In the genomic region with DNA sequence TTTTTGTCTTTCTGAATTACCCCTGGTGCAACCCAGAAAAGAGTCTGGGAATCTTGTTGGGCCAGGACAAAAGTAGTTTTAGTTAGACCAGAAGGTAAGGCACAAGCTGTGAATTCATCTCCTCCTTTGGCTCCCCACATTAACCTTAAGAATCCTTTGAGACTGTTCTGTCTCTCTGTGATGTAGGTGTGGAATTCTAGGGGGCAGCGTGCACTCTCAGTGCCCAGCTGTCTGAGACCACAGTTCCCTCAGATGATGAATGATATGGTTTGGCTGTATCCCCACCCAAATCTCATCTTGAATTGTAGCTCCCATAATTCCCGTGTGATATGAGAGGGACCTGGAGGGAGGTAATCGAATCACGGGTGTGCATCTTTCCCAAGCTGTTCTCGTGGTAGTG, we compare ENCODE assay signal across 9 cellular contexts. TPM values are rescaled to one million over a fixed set of nuclear protein-coding genes. Genes with fewer than 3 reads are reported as not detected.
DNase-seq lines count a peak whose midpoint lies in the region; ATAC-seq and TF ChIP-seq lines count a peak whose summit lies in the region.
"Had no signal": no experiment of that assay in that cellular context is flagged by ENCODE, and none has a peak within 500 bp of the region (broad histone marks: within the 10 kb centered on the region; RNA-seq: fewer than 3 reads in every experiment).

No MANE protein-coding gene starts in this region.

- peak overlapping the region; percentile 93 for H3K4me3 ChIP-seq in AG10803 (ENCODE audit: low read length)

- H3K27ac Mint-ChIP-seq in HFFc6 (peak overlapping the region; percentile 90; the same call in 1 of the 2 replicates), memory B cell (peak overlapping the region; percentile 56)
- H3K27ac Mint-ChIP-seq in activated T-helper 1 cell treated with anti-CD3 and anti-CD28 coated beads, Interleukin-12 subunit alpha, Interleukin-12 subunit beta, Interleukin-2, Interleukin-4 antibody, amounts not matched to agents 30 ng/mL and 10 ng/mL and 1 ng/mL, durations not matched to agents 14 hours and 24 hours and 36 hours, result no peak overlapping the region

- H3K27me3 Mint-ChIP-seq in HFFc6 (ENCODE audit: insufficient read depth) (peaks cover 1% of the 10 kb centered on the region; the same call in 1 of the 2 replicates), memory B cell (no peaks in the 10 kb centered on the region)
- H3K27me3 Mint-ChIP-seq in activated T-helper 1 cell treated with anti-CD3 and anti-CD28 coated beads, Interleukin-12 subunit alpha, Interleukin-12 subunit beta, Interleukin-2, Interleukin-4 antibody, amounts not matched to agents 30 ng/mL and 10 ng/mL and 1 ng/mL, durations not matched to agents 14 hours and 24 hours and 36 hours (ENCODE audit: insufficient read depth), result no peaks in the 10 kb centered on the region

- peaks cover 34% of the 10 kb centered on the region for H3K9me3 Mint-ChIP-seq in HFFc6
- peaks cover 28% of the 10 kb centered on the region for H3K9me3 Mint-ChIP-seq in activated T-helper 1 cell treated with anti-CD3 and anti-CD28 coated beads, Interleukin-12 subunit alpha, Interleukin-12 subunit beta, Interleukin-2, Interleukin-4 antibody, amounts not matched to agents 30 ng/mL and 10 ng/mL and 1 ng/mL, durations not matched to agents 14 hours and 24 hours and 36 hours
- H3K9me3 Mint-ChIP-seq in memory B cell, result no peaks in the 10 kb centered on the region

- intact Hi-C loops in activated T-helper 1 cell treated with anti-CD3 and anti-CD28 coated beads, Interleukin-12 subunit alpha, Interleukin-12 subunit beta, Interleukin-2, Interleukin-4 antibody, amounts not matched to agents 30 ng/mL and 10 ng/mL and 1 ng/mL, durations not matched to agents 14 hours and 24 hours and 36 hours (cut with micrococcal nuclease), result loop anchor here (5.0 kb wide), 2 partner anchors 300 to 1305 kb away; a partner anchor contains a TSS

- H3K36me3 Mint-ChIP-seq in HFFc6 (ENCODE audit: low read depth) (peaks cover 64% of the 10 kb centered on the region), memory B cell (peaks cover 7% of the 10 kb centered on the region)
- peaks cover 30% of the 10 kb centered on the region for H3K36me3 Mint-ChIP-seq in activated T-helper 1 cell treated with anti-CD3 and anti-CD28 coated beads, Interleukin-12 subunit alpha, Interleukin-12 subunit beta, Interleukin-2, Interleukin-4 antibody, amounts not matched to agents 30 ng/mL and 10 ng/mL and 1 ng/mL, durations not matched to agents 14 hours and 24 hours and 36 hours (ENCODE audit: low read depth)

- TF ChIP-seq CTCF in AG10803 (conservative IDR thresholded peaks at IDR 0.05; ENCODE audit: low read length), result no peak
- peak; percentile 45; the same call in 1 of the 2 replicates for TF ChIP-seq CTCF in HFFc6 (IDR thresholded peaks at IDR 0.05)

- no peak for ATAC-seq in memory B cell (ENCODE audit: low read depth)
- ATAC-seq in GM18907 (IDR thresholded peaks at IDR 0.05; ENCODE audit: unreplicated experiment), result no peak
- ATAC-seq: Right ventricle myocardium inferior had no signal

- peaks cover 19% of the 10 kb centered on the region for H3K4me1 Mint-ChIP-seq in HFFc6 (ENCODE audit: low read depth)
- H3K4me1 Mint-ChIP-seq in activated T-helper 1 cell treated with anti-CD3 and anti-CD28 coated beads, Interleukin-12 subunit alpha, Interleukin-12 subunit beta, Interleukin-2, Interleukin-4 antibody, amounts not matched to agents 30 ng/mL and 10 ng/mL and 1 ng/mL, durations not matched to agents 14 hours and 24 hours and 36 hours (ENCODE audit: low read depth), result peaks cover 42% of the 10 kb centered on the region
- peaks cover 28% of the 10 kb centered on the region for H3K4me1 Mint-ChIP-seq in memory B cell

- DNase-seq in AG10803 (ENCODE audit: low read depth), result no peak
- DNase-seq in HFFc6, result no peak
- DNase-seq in activated T-helper 1 cell treated with anti-CD3 and anti-CD28 coated beads, Interleukin-12 subunit alpha, Interleukin-12 subunit beta, Interleukin-2, Interleukin-4 antibody, amounts not matched to agents 30 ng/mL and 10 ng/mL and 1 ng/mL, durations not matched to agents 14 hours and 24 hours and 36 hours (ENCODE audit: low spot score), result no peak
- DNase-seq in memory B cell (ENCODE audit: low spot score in 2 of 2), result no peak
- no peak for DNase-seq in putamen (ENCODE audit: low spot score)
- no peak for DNase-seq in AG08396 (ENCODE audit: low spot score)
- DNase-seq in 8988T, result no peak

- peak overlapping the region; percentile 99 for H3K4me3 Mint-ChIP-seq in HFFc6
- peak overlapping the region; percentile 96 for H3K4me3 Mint-ChIP-seq in activated T-helper 1 cell treated with anti-CD3 and anti-CD28 coated beads, Interleukin-12 subunit alpha, Interleukin-12 subunit beta, Interleukin-2, Interleukin-4 antibody, amounts not matched to agents 30 ng/mL and 10 ng/mL and 1 ng/mL, durations not matched to agents 14 hours and 24 hours and 36 hours
- peak overlapping the region; percentile 99 for H3K4me3 Mint-ChIP-seq in memory B cell

RNA-seq across cellular contexts. Expression of a gene that starts 43.9 kb away (rescaled TPM):
- 1 to 10 TPM in 4 of 6 experiments, under 1 TPM in 2; 0.50 to 5.4 (median 4.5) TPM for total RNA-seq in HFFc6 (2021; fragmentation: NEBNext Ultra II Directional; extraction: Animal tissue kit (Norgen Biotek cat#: 25700))
- total RNA-seq in activated T-helper 1 cell treated with anti-CD3 and anti-CD28 coated beads, Interleukin-12 subunit alpha, Interleukin-12 subunit beta, Interleukin-2, Interleukin-4 antibody, amounts not matched to agents 30 ng/mL and 10 ng/mL and 1 ng/mL, durations not matched to agents 14 hours and 24 hours and 36 hours, result 13.5 and 15.7 TPM in 2 replicates

RNA-seq across cellular contexts. Expression of a gene that starts 44.8 kb away (rescaled TPM):
- 1 to 10 TPM; 2.2 to 3.1 (median 2.8) TPM for total RNA-seq in HFFc6 (2021; fragmentation: NEBNext Ultra II Directional; extraction: Animal tissue kit (Norgen Biotek cat#: 25700))
- total RNA-seq in activated T-helper 1 cell treated with anti-CD3 and anti-CD28 coated beads, Interleukin-12 subunit alpha, Interleukin-12 subunit beta, Interleukin-2, Interleukin-4 antibody, amounts not matched to agents 30 ng/mL and 10 ng/mL and 1 ng/mL, durations not matched to agents 14 hours and 24 hours and 36 hours, result 4.3 and 5.1 TPM in 2 replicates
